In the genomic region with DNA sequence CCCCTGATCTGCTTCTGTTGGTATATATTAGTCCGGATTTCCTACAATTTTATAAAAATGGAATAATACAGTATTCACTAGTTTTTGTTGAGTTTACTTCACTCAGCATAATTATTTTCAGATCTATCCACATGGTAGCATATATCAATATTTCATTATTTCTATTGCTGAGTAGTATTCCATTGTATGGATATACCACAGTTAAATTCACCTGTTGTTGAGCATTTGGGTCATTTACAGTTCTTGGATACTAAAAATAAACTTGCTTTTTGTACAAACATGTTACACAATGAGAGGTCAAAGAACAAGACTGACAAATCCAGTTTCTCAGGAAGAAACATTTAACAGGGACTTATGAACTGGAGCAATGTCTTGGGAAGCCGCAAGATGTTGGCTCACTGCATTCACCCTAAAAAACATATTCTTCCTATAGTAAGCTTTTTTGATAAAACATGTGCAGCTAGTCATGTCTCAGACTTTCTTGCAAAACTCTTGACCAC, we compare ENCODE assay signal across 23 cellular contexts.
A peak's percentile ranks its signal among the peaks of the same experiment; 100 is the strongest.
DNase-seq lines count a peak whose midpoint lies in the region; ATAC-seq, FAIRE-seq and TF ChIP-seq lines count a peak whose summit lies in the region.
"Had no signal": no experiment of that assay in that cellular context is flagged by ENCODE, and none has a peak within 500 bp of the region (broad histone marks: within the 10 kb centered on the region; RNA-seq: fewer than 3 reads in every experiment).

No MANE protein-coding gene starts in this region.

- no peak for DNase-seq in adipocyte (ENCODE audit: low read depth)
- no peak for DNase-seq in H1 (ENCODE audit: low read depth in 1 of 2, low spot score in 2 of 2)
- no peak for DNase-seq in stimulated activated CD4-positive, alpha-beta T cell treated with anti-CD3 and anti-CD28 coated beads, Interleukin-4, amount 100 ng/mL, for 4 hours
- DNase-seq: ACHN; BE2C; C1 segment of cervical spinal cord; CD4-positive, CD25-positive, alpha-beta regulatory T cell; CD8-positive, alpha-beta memory T cell; COR-L47; DMS 273 treated with DMSO at 0.1 percent for 48 hours; DMS53; DND-41; EL; H7 had no signal

- no peak overlapping the region for H3K27ac ChIP-seq in HEK293 (ENCODE audit: extremely low read depth, low read depth, low read length)
- H3K27ac ChIP-seq in H1 (ENCODE audit: low read depth, low read length), result no peak overlapping the region
- H3K27ac ChIP-seq: KMS-11 had no signal

- H3K4ac ChIP-seq in H1 (replicated peaks; ENCODE audit: insufficient read length, low read depth, low read length), result no peak overlapping the region

- no peaks in the 10 kb centered on the region for H3K36me3 ChIP-seq in HEK293 (ENCODE audit: control insufficient read depth in 2 of 2, insufficient read depth in 1 of 2, low read length in 2 of 2)
- no peaks in the 10 kb centered on the region for H3K36me3 ChIP-seq in adipocyte (ENCODE audit: control insufficient read depth, insufficient read depth, low read length, severe bottlenecking)
- H3K36me3 ChIP-seq in H1 (ENCODE audit: control insufficient read depth in 2 of 4, insufficient read depth in 4 of 4, low read length in 3 of 4), result no peaks in the 10 kb centered on the region
- H3K36me3 ChIP-seq: BE2C had no signal

- WGBS in H1 (ENCODE audit: extremely low coverage in 1 of 2, insufficient coverage in 1 of 2, insufficient read length in 1 of 2, insufficient replicate concordance in 2 of 2, low coverage in 1 of 2, low lambda C conversion rate in 2 of 2, missing lambda C conversion rate in 1 of 2), 2 experiments, result 60% methylated on average over 2 of the region's 2 CpGs; no CpG with 5 or more reads in 1 of the 2 experiments

- ATAC-seq in HG02852 (IDR thresholded peaks at IDR 0.05; ENCODE audit: unreplicated experiment), result no peak
- no peak for ATAC-seq in HG03025 (IDR thresholded peaks at IDR 0.05; ENCODE audit: low FRiP score, unreplicated experiment)
- ATAC-seq: GM23338 had no signal

- FAIRE-seq in H1 (lab: Jason Lieb, UNC), result no peak
- FAIRE-seq: A204.1, GM12892, GM18507, HTR-8/SVneo had no signal

- no peak overlapping the region for H3K18ac ChIP-seq in H1 (ENCODE audit: extremely low read depth, low read length)

- H4K5ac ChIP-seq in H1 (ENCODE audit: insufficient read length, low read depth, low read length), result no peak overlapping the region

- H2BK12ac ChIP-seq in H1 (ENCODE audit: low read depth, low read length), result no peak overlapping the region

- no peak overlapping the region for H3K14ac ChIP-seq in H1 (ENCODE audit: insufficient read length)

- H2AFZ ChIP-seq in H1 (ENCODE audit: low read length), result no peak overlapping the region
- H2AFZ ChIP-seq: GM23338 had no signal

- no peak for TF ChIP-seq EP300 in H1 (IDR thresholded peaks at IDR 0.05; ENCODE audit: borderline replicate concordance in 1 of 2, low read depth in 2 of 2, low read length in 2 of 2)

- no peak overlapping the region for H2BK20ac ChIP-seq in H1 (ENCODE audit: low read length)

- no peaks in the 10 kb centered on the region for H3K79me2 ChIP-seq in H1 (ENCODE audit: control insufficient read depth in 1 of 2, insufficient read depth in 2 of 2, low read length in 2 of 2)

- no peak overlapping the region for H3K9ac ChIP-seq in adipocyte (ENCODE audit: low read length)
- no peak overlapping the region for H3K9ac ChIP-seq in H1 (replicated peaks in 1 of 4; ENCODE audit: extremely low read depth in 1 of 4, low read depth in 3 of 4, low read length in 3 of 4)
- H3K9ac ChIP-seq: KMS-11 had no signal

- H2AK5ac ChIP-seq in H1 (ENCODE audit: low read depth, low read length), result no peak overlapping the region

- H4K20me1 ChIP-seq in H1 (replicated peaks in 1 of 2; ENCODE audit: control insufficient read depth in 1 of 2, insufficient read depth in 2 of 2, low read length in 2 of 2), result no peaks in the 10 kb centered on the region

- no peak overlapping the region for H2BK120ac ChIP-seq in H1 (replicated peaks; ENCODE audit: low read depth, low read length)

- no peaks in the 10 kb centered on the region for H3K23me2 ChIP-seq in H1 (ENCODE audit: low read depth, low read length)

- H3K4me2 ChIP-seq in H1 (ENCODE audit: insufficient read depth in 1 of 2, low read depth in 2 of 2, low read length in 2 of 2), result no peak overlapping the region
- H3K4me2 ChIP-seq: GM23338, KMS-11 had no signal

- H4K8ac ChIP-seq in H1 (ENCODE audit: extremely low read depth, insufficient read depth, low read length), result no peak overlapping the region

- H2BK15ac ChIP-seq in H1 (ENCODE audit: low read length), result no peak overlapping the region

- H3K56ac ChIP-seq in H1 (replicated peaks; ENCODE audit: insufficient read length, low read depth, low read length), result no peak overlapping the region

- H3K4me1 ChIP-seq in HEK293 (ENCODE audit: control insufficient read depth, insufficient read depth, low read length), result no peaks in the 10 kb centered on the region
- H3K4me1 ChIP-seq in adipocyte (ENCODE audit: control insufficient read depth, insufficient read depth, low read length), result peaks cover 43% of the 10 kb centered on the region
- peaks cover 0 to 4% (median 0%) of the 10 kb centered on the region in 4 experiments; a peak in 2 of 7 replicates for H3K4me1 ChIP-seq in H1 (replicated peaks in 1 of 4; ENCODE audit: control insufficient read depth in 3 of 4, insufficient read depth in 4 of 4, low read length in 3 of 4)
- H3K4me1 ChIP-seq: BE2C had no signal

- no peak overlapping the region for H4K91ac ChIP-seq in H1 (replicated peaks; ENCODE audit: insufficient read length, low read length)

- H3K79me1 ChIP-seq in H1 (ENCODE audit: low read depth, low read length), result no peaks in the 10 kb centered on the region

- TF ChIP-seq RAD21 in H1 (IDR thresholded peaks at IDR 0.05 in 1 of 2, conservative IDR thresholded peaks at IDR 0.05 in 1 of 2; ENCODE audit: low read depth in 2 of 2, low read length in 2 of 2), result no peak

- CTCF ChIA-PET in HEK293 (lab: Yijun Ruan, JAX), result interaction anchor here (0.6 kb wide), 1 partner anchor 1428 kb away, joined by 3 read pairs; no protein-coding TSS in a partner anchor
- CTCF ChIA-PET in H1 (lab: Charles Lee; ENCODE audit: partially characterized antibody), result interaction anchor here (0.9 kb wide), 1 partner anchor 10 kb away, joined by 5 read pairs; no protein-coding TSS in a partner anchor

- H3K27me3 ChIP-seq in adipocyte (replicated peaks; ENCODE audit: control insufficient read depth, insufficient read depth, low read length) (no peaks in the 10 kb centered on the region), H1 (replicated peaks in 1 of 4; ENCODE audit: control insufficient read depth in 3 of 4, extremely low read depth in 1 of 4, insufficient read depth in 3 of 4, low read length in 3 of 4) (no peaks in the 10 kb centered on the region)
- H3K27me3 ChIP-seq: BE2C had no signal

- TF ChIP-seq POLR2A in H1 (IDR thresholded peaks at IDR 0.05; ENCODE audit: control extremely low read depth in 1 of 2, low read depth in 2 of 2, low read length in 2 of 2), result no peak

- no peak overlapping the region for H2BK5ac ChIP-seq in H1 (ENCODE audit: low read depth, low read length)

- H3K23ac ChIP-seq in H1 (ENCODE audit: insufficient read length), result no peak overlapping the region

- TF ChIP-seq CTCF in HEK293 (tag by site-specific recombination; IDR thresholded peaks at IDR 0.05), result no peak
- TF ChIP-seq CTCF in H1 (IDR thresholded peaks at IDR 0.05; ENCODE audit: control extremely low read depth in 1 of 3, insufficient read depth in 1 of 3, low read depth in 1 of 3, low read length in 3 of 3), result no peak

- H3K9me3 ChIP-seq in HEK293 (ENCODE audit: control insufficient read depth, insufficient read depth, low read depth, low read length), result no peaks in the 10 kb centered on the region
- peaks cover 28% of the 10 kb centered on the region for H3K9me3 ChIP-seq in adipocyte (ENCODE audit: control insufficient read depth, low read length)
- peaks cover 6 to 10% of the 10 kb centered on the region in 2 experiments; a peak in 3 of 4 replicates for H3K9me3 ChIP-seq in H1 (ENCODE audit: insufficient read depth in 2 of 2, low read depth in 1 of 2, low read length in 1 of 2)
- H3K9me3 ChIP-seq: BE2C had no signal

- POLR2A ChIA-PET in HEK293 (lab: Yijun Ruan, JAX), result no interaction called here
- POLR2A ChIA-PET in H1 (lab: Charles Lee; ENCODE audit: partially characterized antibody), result no interaction called here

- no peak overlapping the region for H3K4me3 ChIP-seq in HEK293 (ENCODE audit: low read depth, low read length)
- H3K4me3 ChIP-seq in adipocyte (ENCODE audit: low read length), result peak overlapping the region; percentile 19
- H3K4me3 ChIP-seq in H1 (ENCODE audit: extremely low read depth in 1 of 4, insufficient read depth in 2 of 4, low read depth in 3 of 4, low read length in 4 of 4), result no peak overlapping the region
- H3K4me3 ChIP-seq: GM23338 had no signal

TF ChIP-seq in HEK293, 187 proteins besides CTCF, POLR2A, EP300 and RAD21 (continues in another document):
- TF ChIP-seq ZNF426 (tag by site-specific recombination; IDR thresholded peaks at IDR 0.05), result no peak
- TF ChIP-seq ZNF473 (tag by site-specific recombination; IDR thresholded peaks at IDR 0.05), result no peak
- no peak for TF ChIP-seq ZNF112 (tag by site-specific recombination; IDR thresholded peaks at IDR 0.05)
- no peak for TF ChIP-seq GLI2 (tag by site-specific recombination; IDR thresholded peaks at IDR 0.05; ENCODE audit: borderline replicate concordance, low read depth)
- TF ChIP-seq ZNF146 (tag by site-specific recombination; IDR thresholded peaks at IDR 0.05), result peak; percentile 74
- no peak for TF ChIP-seq HOXD13 (CRISPR knock-in tag; IDR thresholded peaks at IDR 0.05; ENCODE audit: borderline replicate concordance)
- no peak for TF ChIP-seq ZNF623 (tag by site-specific recombination; IDR thresholded peaks at IDR 0.05)
- TF ChIP-seq SCRT1 (tag by site-specific recombination; IDR thresholded peaks at IDR 0.05; ENCODE audit: borderline replicate concordance), result peak; percentile 23; the same call in 1 of the 2 replicates
- TF ChIP-seq ZNF561 (tag by site-specific recombination; IDR thresholded peaks at IDR 0.05; ENCODE audit: borderline replicate concordance), result no peak

TF ChIP-seq in H1, 55 proteins besides CTCF, POLR2A, EP300 and RAD21:
- TF ChIP-seq KDM1A (IDR thresholded peaks at IDR 0.05; ENCODE audit: borderline replicate concordance, low read length) (peak; percentile 88), SIX5 (IDR thresholded peaks at IDR 0.05; ENCODE audit: low read depth, low read length) (no peak)
